In genomic region chr17:7174603-7175362, GRCh38 we compare ENCODE assay signal across 1 cellular context.
TF ChIP-seq lines count a peak whose summit lies in the region.

No MANE protein-coding gene starts in this region.

TF ChIP-seq in GM12878, 131 proteins besides CTCF, POLR2A, EP300 and RAD21:
- TF ChIP-seq ZNF217 (IDR thresholded peaks at IDR 0.05) = no peak
- no peak for TF ChIP-seq NR2C2 (IDR thresholded peaks at IDR 0.05; ENCODE audit: borderline replicate concordance, control insufficient read depth, insufficient read length, low read depth)
- no peak for TF ChIP-seq NRF1 (conservative IDR thresholded peaks at IDR 0.05; ENCODE audit: low read depth, low read length)
- 0 out of 2 replicates have a peak, but pooled peaks have one; percentile 18 for TF ChIP-seq NBN (IDR thresholded peaks at IDR 0.05)
- no peak for TF ChIP-seq IRF5 (IDR thresholded peaks at IDR 0.05; ENCODE audit: borderline replicate concordance)
- no peak for TF ChIP-seq SPI1 (IDR thresholded peaks at IDR 0.05; ENCODE audit: borderline replicate concordance, insufficient read depth, low read depth, low read length)
- no peak for TF ChIP-seq IKZF2 (IDR thresholded peaks at IDR 0.05)
